Comparison of ENCODE assay signal across 15 cellular contexts in genomic region chr5:67204821-67205220, GRCh38. TPM values are rescaled to one million over a fixed set of nuclear protein-coding genes. Genes with fewer than 3 reads are reported as not detected.
DNase-seq lines count a peak whose midpoint lies in the region; ATAC-seq and TF ChIP-seq lines count a peak whose summit lies in the region.
"Had no signal": no experiment of that assay in that cellular context is flagged by ENCODE, and none has a peak within 500 bp of the region (broad histone marks: within the 10 kb centered on the region; RNA-seq: fewer than 3 reads in every experiment).

No MANE protein-coding gene starts in this region.

- no peaks in the 10 kb centered on the region for H3K36me3 ChIP-seq in OCI-LY3 (replicated peaks; ENCODE audit: low read depth, low read length)
- H3K36me3 ChIP-seq in mammary epithelial cell (ENCODE audit: insufficient read depth, low read length) = no peaks in the 10 kb centered on the region
- H3K36me3 ChIP-seq: cardiac muscle cell, thoracic aorta had no signal

- H3K9ac ChIP-seq in OCI-LY3 (ENCODE audit: low read length) (peak overlapping the region; percentile 5; the same call in 1 of the 2 replicates), mammary epithelial cell (ENCODE audit: insufficient read depth, low read length) (no peak overlapping the region)
- H3K9ac ChIP-seq: GM23248 had no signal

- H3K36me3 Mint-ChIP-seq in activated CD8-positive, alpha-beta memory T cell treated with anti-CD3 and anti-CD28 coated beads, Interleukin-2, amount 10 ng/mL, durations not matched to agents 7 days and 5 days = peaks cover 34% of the 10 kb centered on the region
- H3K36me3 Mint-ChIP-seq in dendritic cell treated with granulocyte-macrophage colony-stimulating factor and Interleukin-4, amounts not matched to agents 40 ng/mL and 50 ng/mL, for 4 days (ENCODE audit: low read depth) = no peaks in the 10 kb centered on the region
- H3K36me3 Mint-ChIP-seq in stimulated activated memory B cell treated with anti-CD40 and anti-IgM and Interleukin-4, amounts not matched to agents 10 μg/mL and 1 μg/mL and 100 μg/mL, for 72 hours = no peaks in the 10 kb centered on the region

- dilution Hi-C loops in mammary epithelial cell (cut with HindIII; ENCODE audit: low sequenced_read_pairs) = loop anchor here (5.0 kb wide), 1 partner anchor 43 kb away; no protein-coding TSS in a partner anchor

- in situ Hi-C loops in mammary epithelial cell (cut with MboI; ENCODE audit: low sequenced_read_pairs in 2 of 2) = no loop called here

- peak overlapping the region; percentile 93 for H3K27ac Mint-ChIP-seq in activated CD8-positive, alpha-beta memory T cell treated with anti-CD3 and anti-CD28 coated beads, Interleukin-2, amount 10 ng/mL, durations not matched to agents 7 days and 5 days
- peak overlapping the region; percentile 76 for H3K27ac Mint-ChIP-seq in dendritic cell treated with granulocyte-macrophage colony-stimulating factor and Interleukin-4, amounts not matched to agents 40 ng/mL and 50 ng/mL, for 4 days
- peak overlapping the region; percentile 96 for H3K27ac Mint-ChIP-seq in stimulated activated memory B cell treated with anti-CD40 and anti-IgM and Interleukin-4, amounts not matched to agents 10 μg/mL and 1 μg/mL and 100 μg/mL, for 72 hours
- H3K27ac Mint-ChIP-seq: endodermal cell had no signal

- intact Hi-C loops in dendritic cell treated with granulocyte-macrophage colony-stimulating factor and Interleukin-4, amounts not matched to agents 40 ng/mL and 50 ng/mL, for 4 days (cut with micrococcal nuclease) = loop anchor here (10.0 kb wide), 2 partner anchors 210 to 390 kb away; no protein-coding TSS in a partner anchor
- intact Hi-C loops in mammary epithelial cell (cut with micrococcal nuclease) = loop anchor here (5.0 kb wide), 3 partner anchors 203 to 898 kb away; no protein-coding TSS in a partner anchor

- no peak for ATAC-seq in activated CD8-positive, alpha-beta memory T cell treated with anti-CD3 and anti-CD28 coated beads, Interleukin-2, amount 10 ng/mL, durations not matched to agents 7 days and 5 days
- ATAC-seq in stimulated activated memory B cell treated with anti-CD40 and anti-IgM and Interleukin-4, amounts not matched to agents 10 μg/mL and 1 μg/mL and 100 μg/mL, for 72 hours = no peak
- ATAC-seq in HG02571 (IDR thresholded peaks at IDR 0.05; ENCODE audit: unreplicated experiment) = no peak
- ATAC-seq: left lobe of liver had no signal

- no TSS peak for BruUV-seq in mammary epithelial cell (replicated peaks; lab: Mats Ljungman, UMichigan)

- H3K9me3 Mint-ChIP-seq in activated CD8-positive, alpha-beta memory T cell treated with anti-CD3 and anti-CD28 coated beads, Interleukin-2, amount 10 ng/mL, durations not matched to agents 7 days and 5 days (ENCODE audit: low read depth) = peaks cover 2% of the 10 kb centered on the region
- H3K9me3 Mint-ChIP-seq in dendritic cell treated with granulocyte-macrophage colony-stimulating factor and Interleukin-4, amounts not matched to agents 40 ng/mL and 50 ng/mL, for 4 days = no peaks in the 10 kb centered on the region
- H3K9me3 Mint-ChIP-seq in stimulated activated memory B cell treated with anti-CD40 and anti-IgM and Interleukin-4, amounts not matched to agents 10 μg/mL and 1 μg/mL and 100 μg/mL, for 72 hours = no peaks in the 10 kb centered on the region

- peaks cover 96% of the 10 kb centered on the region for H3K4me1 ChIP-seq in OCI-LY3 (ENCODE audit: low read length)
- peaks cover 38% of the 10 kb centered on the region for H3K4me1 ChIP-seq in mammary epithelial cell (ENCODE audit: insufficient read depth, low read length)

- H3K4me1 Mint-ChIP-seq in activated CD8-positive, alpha-beta memory T cell treated with anti-CD3 and anti-CD28 coated beads, Interleukin-2, amount 10 ng/mL, durations not matched to agents 7 days and 5 days = peaks cover 93% of the 10 kb centered on the region
- peaks cover 76% of the 10 kb centered on the region for H3K4me1 Mint-ChIP-seq in dendritic cell treated with granulocyte-macrophage colony-stimulating factor and Interleukin-4, amounts not matched to agents 40 ng/mL and 50 ng/mL, for 4 days (ENCODE audit: low read depth)
- H3K4me1 Mint-ChIP-seq in stimulated activated memory B cell treated with anti-CD40 and anti-IgM and Interleukin-4, amounts not matched to agents 10 μg/mL and 1 μg/mL and 100 μg/mL, for 72 hours = peaks cover 83% of the 10 kb centered on the region
- H3K4me1 Mint-ChIP-seq: endodermal cell had no signal

- H3K4me3 ChIP-seq in OCI-LY3 (ENCODE audit: low read length) = no peak overlapping the region
- H3K4me3 ChIP-seq in mammary epithelial cell (replicated peaks in 1 of 3; ENCODE audit: insufficient read depth in 1 of 3, low read depth in 2 of 3, low read length in 3 of 3) = no peak overlapping the region
- H3K4me3 ChIP-seq: cardiac muscle cell, GM23248, thoracic aorta had no signal

- H3K9me3 ChIP-seq in OCI-LY3 (ENCODE audit: insufficient read depth, low read length) (no peaks in the 10 kb centered on the region), mammary epithelial cell (replicated peaks; ENCODE audit: insufficient read depth, low read length) (no peaks in the 10 kb centered on the region)
- H3K9me3 ChIP-seq: thoracic aorta had no signal

- no peak overlapping the region for H3K4me3 Mint-ChIP-seq in activated CD8-positive, alpha-beta memory T cell treated with anti-CD3 and anti-CD28 coated beads, Interleukin-2, amount 10 ng/mL, durations not matched to agents 7 days and 5 days
- no peak overlapping the region for H3K4me3 Mint-ChIP-seq in dendritic cell treated with granulocyte-macrophage colony-stimulating factor and Interleukin-4, amounts not matched to agents 40 ng/mL and 50 ng/mL, for 4 days
- peak overlapping the region; percentile 51 for H3K4me3 Mint-ChIP-seq in stimulated activated memory B cell treated with anti-CD40 and anti-IgM and Interleukin-4, amounts not matched to agents 10 μg/mL and 1 μg/mL and 100 μg/mL, for 72 hours
- H3K4me3 Mint-ChIP-seq: endodermal cell had no signal

- H4K20me1 ChIP-seq in OCI-LY3 (ENCODE audit: insufficient read depth, low read length) (no peaks in the 10 kb centered on the region), mammary epithelial cell (ENCODE audit: insufficient read depth, low read length) (no peaks in the 10 kb centered on the region)

- 80% methylated on average over 5 of the region's 5 CpGs for WGBS in mammary epithelial cell (ENCODE audit: low coverage, missing lambda C conversion rate)

- TF ChIP-seq CTCF in OCI-LY3 (IDR thresholded peaks at IDR 0.05; ENCODE audit: low read depth, low read length) (no peak), mammary epithelial cell (conservative IDR thresholded peaks at IDR 0.05 in 1 of 2, IDR thresholded peaks at IDR 0.05 in 1 of 2; ENCODE audit: extremely low read depth in 1 of 2, insufficient read depth in 1 of 2, low read depth in 1 of 2, low read length in 2 of 2) (no peak)

- CTCF ChIA-PET in activated CD8-positive, alpha-beta memory T cell treated with anti-CD3 and anti-CD28 coated beads, Interleukin-2, amount 10 ng/mL, durations not matched to agents 7 days and 5 days (lab: Charles Lee) = interaction anchor here (1.0 to 24.1 kb wide), 4 partner anchors 11 to 42 kb away, joined by 4 to 521 read pairs (median 6); no protein-coding TSS in a partner anchor
- CTCF ChIA-PET in mammary epithelial cell (lab: Charles Lee; ENCODE audit: low non-redundant PET) = no interaction called here

- peak overlapping the region; percentile 97 for H3K27ac ChIP-seq in OCI-LY3 (ENCODE audit: low read length)
- no peak overlapping the region for H3K27ac ChIP-seq in mammary epithelial cell (ENCODE audit: insufficient read depth, low read depth, low read length)
- H3K27ac ChIP-seq: cardiac muscle cell, GM23248, thoracic aorta had no signal

- no peaks in the 10 kb centered on the region for H3K79me2 ChIP-seq in OCI-LY3 (ENCODE audit: low read length)
- no peaks in the 10 kb centered on the region for H3K79me2 ChIP-seq in mammary epithelial cell (ENCODE audit: insufficient read depth, low read length)

- H3K27me3 Mint-ChIP-seq in activated CD8-positive, alpha-beta memory T cell treated with anti-CD3 and anti-CD28 coated beads, Interleukin-2, amount 10 ng/mL, durations not matched to agents 7 days and 5 days = peaks cover 2% of the 10 kb centered on the region
- H3K27me3 Mint-ChIP-seq in dendritic cell treated with granulocyte-macrophage colony-stimulating factor and Interleukin-4, amounts not matched to agents 40 ng/mL and 50 ng/mL, for 4 days = no peaks in the 10 kb centered on the region
- no peaks in the 10 kb centered on the region for H3K27me3 Mint-ChIP-seq in stimulated activated memory B cell treated with anti-CD40 and anti-IgM and Interleukin-4, amounts not matched to agents 10 μg/mL and 1 μg/mL and 100 μg/mL, for 72 hours

- H3K27me3 ChIP-seq in OCI-LY3 (ENCODE audit: low read depth, low read length) (peaks cover 9% of the 10 kb centered on the region), mammary epithelial cell (ENCODE audit: insufficient read depth, low read length) (no peaks in the 10 kb centered on the region)
- H3K27me3 ChIP-seq: cardiac muscle cell had no signal

- no peak overlapping the region for H2AFZ ChIP-seq in OCI-LY3 (ENCODE audit: low read depth, low read length)
- H2AFZ ChIP-seq in mammary epithelial cell (ENCODE audit: low read depth, low read length) = no peak overlapping the region
- H2AFZ ChIP-seq: GM23248 had no signal

- H3K4me2 ChIP-seq in OCI-LY3 (ENCODE audit: low read length) = peak overlapping the region; percentile 94
- H3K4me2 ChIP-seq in mammary epithelial cell (ENCODE audit: insufficient read depth, low read depth, low read length) = no peak overlapping the region

- DNase-seq in activated CD8-positive, alpha-beta memory T cell treated with anti-CD3 and anti-CD28 coated beads, Interleukin-2, amount 10 ng/mL, durations not matched to agents 7 days and 5 days = no peak
- DNase-seq in activated CD8-positive, alpha-beta memory T cell treated with anti-CD3 and anti-CD28 coated beads for 24 hours = no peak
- no peak for DNase-seq in NCI-H2081 (lab: John Stamatoyannopoulos, UW)
- no peak for DNase-seq in mammary epithelial cell
- DNase-seq: ACHN, endodermal cell, GM23248, Right ventricle myocardium superior had no signal

RNA-seq across cellular contexts. Expression of gene CD180, which starts 8.2 kb away (rescaled TPM):
- under 1 TPM in 1 of 2 experiments, not detected in 1; 0.07 TPM for total RNA-seq in activated CD8-positive, alpha-beta memory T cell treated with anti-CD3 and anti-CD28 coated beads, Interleukin-2, amount 10 ng/mL, durations not matched to agents 7 days and 5 days
- under 1 TPM in 1 of 2 donors, not detected in 1; 0.17 TPM for total RNA-seq in mammary epithelial cell
- 0.02 TPM for polyA plus RNA-seq in mammary epithelial cell
- not detected for polyA minus RNA-seq in mammary epithelial cell
- total RNA-seq: cardiac muscle cell, endodermal cell, GM23248 had no signal
- polyA plus RNA-seq: cardiac muscle cell, GM23248 had no signal
